ENCODE assay signal across 14 cellular contexts in genomic region chr9:98533132-98533531, GRCh38.
"Had no signal": no experiment of that assay in that cellular context is flagged by ENCODE, and none has a peak within 500 bp of the region (broad histone marks: within the 10 kb centered on the region; RNA-seq: fewer than 3 reads in every experiment).

No MANE protein-coding gene starts in this region.

- H3K9me3 ChIP-seq: gastrocnemius medialis, neutrophil, uterus had no signal

- H3K27ac ChIP-seq: gastrocnemius medialis, neutrophil, uterus had no signal

- FAIRE-seq: bronchial epithelial cell had no signal

- H3K27me3 ChIP-seq: gastrocnemius medialis, uterus had no signal

- DNase-seq: activated CD4-positive, alpha-beta memory T cell treated with anti-CD3 and anti-CD28 coated beads for 36 hours; activated CD4-positive, CD25-positive, alpha-beta regulatory T cell treated with anti-CD3 and anti-CD28 coated beads, Interleukin-2, amount 50 U/mL, for 72 hours; activated effector memory CD4-positive, alpha-beta T cell treated with anti-CD3 and anti-CD28 coated beads, Interleukin-2, amount 50 U/mL, for 16 hours; activated T-cell treated with anti-CD3 and anti-CD28 coated beads, Interleukin-2, amount 50 U/mL, for 4 hours; aorta; gastrocnemius medialis; hypothalamus; posterior cingulate gyrus; stimulated activated CD4-positive, alpha-beta T cell treated with anti-CD3 and anti-CD28 coated beads, Interleukin-15, amount 100 ng/mL, for 24 hours; stimulated activated CD4-positive, alpha-beta T cell treated with anti-CD3 and anti-CD28 coated beads, Interleukin-4, amount 100 ng/mL, for 24 hours; stimulated activated naive CD8-positive, alpha-beta T cell treated with anti-CD3 and anti-CD28 coated beads, Interleukin-15, amount 100 ng/mL, for 72 hours; uterus had no signal

- H3K4me1 ChIP-seq: gastrocnemius medialis, uterus had no signal

- H3K4me3 ChIP-seq: gastrocnemius medialis, uterus had no signal

- H3K36me3 ChIP-seq: gastrocnemius medialis, neutrophil, uterus had no signal
